In the genomic region with DNA sequence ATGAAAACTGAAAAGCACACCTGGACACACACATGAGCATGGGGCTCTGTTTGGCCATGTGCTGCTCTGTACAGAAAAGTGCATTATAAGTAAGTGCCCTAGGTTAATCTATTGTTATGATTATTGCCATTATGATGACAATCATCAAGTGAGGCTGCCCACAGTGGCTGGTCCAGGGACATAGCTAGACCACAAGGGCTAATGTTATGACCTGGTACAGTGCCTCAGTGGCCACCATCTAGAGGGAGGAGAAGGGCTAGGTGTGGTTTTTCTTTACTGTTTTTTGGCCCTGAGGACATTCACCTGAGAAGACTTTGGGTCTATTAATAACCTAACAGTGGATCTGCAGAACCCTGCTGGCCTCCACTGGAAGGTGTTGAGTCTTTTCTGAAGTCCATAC, we compare ENCODE assay signal across 15 cellular contexts.
"Had no signal": no experiment of that assay in that cellular context is flagged by ENCODE, and none has a peak within 500 bp of the region (broad histone marks: within the 10 kb centered on the region; RNA-seq: fewer than 3 reads in every experiment).

No MANE protein-coding gene starts in this region.

- H3K27ac Mint-ChIP-seq: activated naive CD8-positive, alpha-beta T cell treated with anti-CD3 and anti-CD28 coated beads, Interleukin-2, amount 50 U/mL, for 24 hours; natural killer cell treated with Interleukin-12 subunit alpha and Interleukin-12 subunit beta and Interleukin-15 and Interleukin-18, amount 100 ng/mL, for 72 hours had no signal

- H3K36me3 Mint-ChIP-seq: natural killer cell treated with Interleukin-12 subunit alpha and Interleukin-12 subunit beta and Interleukin-15 and Interleukin-18, amount 100 ng/mL, for 72 hours had no signal

- ATAC-seq: left lung had no signal

- H3K27me3 Mint-ChIP-seq: activated naive CD8-positive, alpha-beta T cell treated with anti-CD3 and anti-CD28 coated beads, Interleukin-2, amount 50 U/mL, for 24 hours; natural killer cell treated with Interleukin-12 subunit alpha and Interleukin-12 subunit beta and Interleukin-15 and Interleukin-18, amount 100 ng/mL, for 72 hours had no signal

- H3K4me3 Mint-ChIP-seq: activated naive CD8-positive, alpha-beta T cell treated with anti-CD3 and anti-CD28 coated beads, Interleukin-2, amount 50 U/mL, for 24 hours; natural killer cell treated with Interleukin-12 subunit alpha and Interleukin-12 subunit beta and Interleukin-15 and Interleukin-18, amount 100 ng/mL, for 72 hours had no signal

- H3K9me3 Mint-ChIP-seq: activated naive CD8-positive, alpha-beta T cell treated with anti-CD3 and anti-CD28 coated beads, Interleukin-2, amount 50 U/mL, for 24 hours; natural killer cell treated with Interleukin-12 subunit alpha and Interleukin-12 subunit beta and Interleukin-15 and Interleukin-18, amount 100 ng/mL, for 72 hours had no signal

- FAIRE-seq: frontal cortex had no signal

- DNase-seq: activated CD4-positive, CD25-positive, alpha-beta regulatory T cell treated with anti-CD3 and anti-CD28 coated beads, Interleukin-2, amount 50 U/mL, for 72 hours; activated gamma-delta T cell treated with Interleukin-2 at 50 U/mL for 16 hours; activated naive CD8-positive, alpha-beta T cell treated with anti-CD3 and anti-CD28 coated beads, Interleukin-2, amount 50 U/mL, for 24 hours; cerebellar nuclear complex; hippocampal formation; kidney glomerular epithelial cell; left lung; midbrain; ovary; stimulated activated CD4-positive, alpha-beta T cell treated with anti-CD3 and anti-CD28 coated beads, Interleukin-2, amount 100 ng/mL, for 48 hours; stimulated activated CD8-positive, alpha-beta memory T cell treated with anti-CD3 and anti-CD28 coated beads, Interleukin-4, amount 100 ng/mL, for 48 hours; stimulated activated naive CD4-positive, alpha-beta T cell treated with Interleukin-2 at 50 U/mL for 16 hours; tibial artery had no signal
